ENCODE assay signal across 2 cellular contexts in genomic region chr11:67592880-67593624, GRCh38.
TF ChIP-seq lines count a peak whose summit lies in the region.

No MANE protein-coding gene starts in this region.

TF ChIP-seq in GM23338, 12 proteins besides CTCF, POLR2A, EP300 and RAD21:
- TF ChIP-seq REST (IDR thresholded peaks at IDR 0.05; ENCODE audit: unreplicated experiment) (no peak), STAT1 (IDR thresholded peaks at IDR 0.05; ENCODE audit: unreplicated experiment) (no peak), JUNB (IDR thresholded peaks at IDR 0.05; ENCODE audit: unreplicated experiment) (no peak), CREB1 (CRISPR knock-in tag; IDR thresholded peaks at IDR 0.05; ENCODE audit: low read depth) (no peak), POLR2AphosphoS5 (IDR thresholded peaks at IDR 0.05; ENCODE audit: low read depth) (no peak), EZH2 (IDR thresholded peaks at IDR 0.05; ENCODE audit: low read depth, unreplicated experiment) (no peak), ETS1 (IDR thresholded peaks at IDR 0.05) (no peak)

TF ChIP-seq in WTC11, 78 proteins besides CTCF, POLR2A, EP300 and RAD21 (continued from another document):
- TF ChIP-seq PREB (CRISPR knock-in tag; IDR thresholded peaks at IDR 0.05; ENCODE audit: borderline replicate concordance) (no peak), HMGXB4 (CRISPR knock-in tag; IDR thresholded peaks at IDR 0.05) (no peak), KAT7 (CRISPR knock-in tag; IDR thresholded peaks at IDR 0.05; ENCODE audit: borderline replicate concordance) (no peak), IRF2 (CRISPR knock-in tag; IDR thresholded peaks at IDR 0.05; ENCODE audit: borderline replicate concordance, low read depth) (no peak)
